31 cellular contexts compared by ENCODE assay signal in the genomic region with DNA sequence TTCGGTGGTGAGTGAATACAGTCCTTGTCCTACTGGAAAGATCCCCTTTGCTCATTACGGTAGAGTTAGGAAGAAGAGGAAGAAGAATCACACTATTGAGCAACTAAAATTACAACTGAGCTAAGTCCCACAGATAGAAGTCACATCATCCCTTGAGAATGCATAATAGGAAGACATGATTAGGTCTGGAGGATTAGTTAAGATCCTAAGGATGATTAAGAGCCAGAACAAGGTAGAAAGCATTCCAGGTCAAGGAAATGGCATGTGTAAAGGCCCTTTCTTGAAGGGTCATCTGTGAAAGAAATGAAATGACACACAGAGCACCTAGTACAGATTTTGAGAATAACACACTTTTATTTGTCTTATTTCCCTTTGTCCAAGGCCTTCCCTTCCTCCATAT.
"Had no signal": no experiment of that assay in that cellular context is flagged by ENCODE, and none has a peak within 500 bp of the region (broad histone marks: within the 10 kb centered on the region; RNA-seq: fewer than 3 reads in every experiment).

No MANE protein-coding gene starts in this region.

- H3K4me1 Mint-ChIP-seq: endodermal cell, immature natural killer cell had no signal

- H3K27ac Mint-ChIP-seq: dendritic cell treated with granulocyte-macrophage colony-stimulating factor and Interleukin-4, amounts not matched to agents 40 ng/mL and 50 ng/mL, for 4 days; effector memory CD8-positive, alpha-beta T cell; endodermal cell; immature natural killer cell; mesothelial cell of epicardium had no signal

- H3K4me3 Mint-ChIP-seq: dendritic cell treated with granulocyte-macrophage colony-stimulating factor and Interleukin-4, amounts not matched to agents 40 ng/mL and 50 ng/mL, for 4 days; effector memory CD8-positive, alpha-beta T cell; endodermal cell; immature natural killer cell; mesothelial cell of epicardium had no signal

- H3K79me2 ChIP-seq: hepatocyte had no signal

- ATAC-seq: effector memory CD8-positive, alpha-beta T cell; esophagus mucosa; gastrocnemius medialis; heart right ventricle; left cardiac atrium; left lung; left ventricle myocardium superior; lower lobe of right lung; mucosa of descending colon had no signal

- H3K36me3 Mint-ChIP-seq: immature natural killer cell, mesothelial cell of epicardium had no signal

- DNase-seq: cerebellar nuclear complex; colonic mucosa; cortex of kidney; effector CD8-positive, alpha-beta T cell; effector memory CD8-positive, alpha-beta T cell; endodermal cell; erythroblast; esophagus squamous epithelium; foreskin fibroblast; foreskin melanocyte; gastrocnemius medialis; glutamatergic neuron; head of caudate nucleus; heart right ventricle; hypothalamus; immature natural killer cell; islet precursor cell; kidney; kidney glomerular epithelial cell; left cardiac atrium; left lung; left ventricle myocardium superior; lower lobe of right lung; mesenchymal stem cell; mucosa of descending colon had no signal

- H3K27ac ChIP-seq: colonic mucosa, epithelial cell of prostate, esophagus squamous epithelium, gastrocnemius medialis, heart right ventricle, hepatocyte, left lung, lower lobe of right lung had no signal

- H3K4me3 ChIP-seq: colonic mucosa, esophagus squamous epithelium, gastrocnemius medialis, heart right ventricle, hepatocyte, left lung, lower lobe of right lung, mucosa of descending colon had no signal

- H3K36me3 ChIP-seq: colonic mucosa, esophagus squamous epithelium, gastrocnemius medialis, heart right ventricle, left lung, lower lobe of right lung had no signal

- H3K27me3 Mint-ChIP-seq: dendritic cell treated with granulocyte-macrophage colony-stimulating factor and Interleukin-4, amounts not matched to agents 40 ng/mL and 50 ng/mL, for 4 days; effector memory CD8-positive, alpha-beta T cell had no signal

- FAIRE-seq: endometrium, kidney had no signal

- H3K9me3 Mint-ChIP-seq: mesothelial cell of epicardium had no signal

- H3K27me3 ChIP-seq: colonic mucosa, esophagus squamous epithelium, gastrocnemius medialis, hepatocyte, left lung had no signal

- H3K4me2 ChIP-seq: hepatocyte had no signal

- H3K4me1 ChIP-seq: colonic mucosa, esophagus squamous epithelium, gastrocnemius medialis, heart right ventricle, left lung, lower lobe of right lung had no signal

- H2AFZ ChIP-seq: hepatocyte had no signal

- H3K9me3 ChIP-seq: colonic mucosa, esophagus squamous epithelium, gastrocnemius medialis, heart right ventricle, left lung, lower lobe of right lung, mucosa of descending colon had no signal
